8 cellular contexts compared by ENCODE assay signal in genomic region chr7:143256325-143256724, GRCh38. TPM values are rescaled to one million over a fixed set of nuclear protein-coding genes. Genes with fewer than 3 reads are reported as not detected.
DNase-seq lines count a peak whose midpoint lies in the region; ATAC-seq lines count a peak whose summit lies in the region.
"Had no signal": no experiment of that assay in that cellular context is flagged by ENCODE, and none has a peak within 500 bp of the region (broad histone marks: within the 10 kb centered on the region; RNA-seq: fewer than 3 reads in every experiment).

No MANE protein-coding gene starts in this region.

- H3K4me1 Mint-ChIP-seq in CD8-positive, alpha-beta memory T cell, result peaks cover 64 to 89% (median 83%) of the 10 kb centered on the region in 3 donors
- peaks cover 57% of the 10 kb centered on the region for H3K4me1 Mint-ChIP-seq in activated CD8-positive, alpha-beta T cell treated with anti-CD3 and anti-CD28 coated beads, Interleukin-2, amount 10 ng/mL, durations not matched to agents 7 days and 5 days (ENCODE audit: low read depth)

- no peak overlapping the region for H3K4me3 ChIP-seq in CD8-positive, alpha-beta memory T cell (ENCODE audit: low read length)

- H3K4me1 ChIP-seq in CD8-positive, alpha-beta memory T cell (ENCODE audit: insufficient read depth, low read length), result peaks cover 69% of the 10 kb centered on the region

- H3K36me3 Mint-ChIP-seq in CD8-positive, alpha-beta memory T cell, result peaks cover 5 to 11% (median 8%) of the 10 kb centered on the region in 3 donors
- peaks cover 31% of the 10 kb centered on the region for H3K36me3 Mint-ChIP-seq in activated CD8-positive, alpha-beta T cell treated with anti-CD3 and anti-CD28 coated beads, Interleukin-2, amount 10 ng/mL, durations not matched to agents 7 days and 5 days (ENCODE audit: low read depth)

- no peaks in the 10 kb centered on the region for H3K27me3 Mint-ChIP-seq in CD8-positive, alpha-beta memory T cell
- no peaks in the 10 kb centered on the region for H3K27me3 Mint-ChIP-seq in activated CD8-positive, alpha-beta T cell treated with anti-CD3 and anti-CD28 coated beads, Interleukin-2, amount 10 ng/mL, durations not matched to agents 7 days and 5 days (ENCODE audit: low read depth)

- H3K9me3 Mint-ChIP-seq in CD8-positive, alpha-beta memory T cell, result peaks cover 6 to 13% (median 8%) of the 10 kb centered on the region in 5 donors
- peaks cover 27% of the 10 kb centered on the region for H3K9me3 Mint-ChIP-seq in activated CD8-positive, alpha-beta T cell treated with anti-CD3 and anti-CD28 coated beads, Interleukin-2, amount 10 ng/mL, durations not matched to agents 7 days and 5 days (ENCODE audit: insufficient read depth)

- POLR2A ChIA-PET in CD8-positive, alpha-beta memory T cell (lab: Charles Lee), result interaction anchor here (1.3 kb wide), 1 partner anchor 32 kb away, joined by 3 read pairs; the partner anchor contains the start of gene CASP2
- POLR2A ChIA-PET in activated CD8-positive, alpha-beta T cell treated with anti-CD3 and anti-CD28 coated beads, Interleukin-2, amount 10 ng/mL, durations not matched to agents 7 days and 5 days (lab: Charles Lee), result interaction anchor here (0.6 to 1.8 kb wide), 5 partner anchors 8 to 259 kb away, joined by 3 to 9 read pairs (median 4); partner anchors contain the start of gene CASP2

- CTCF ChIA-PET in CD8-positive, alpha-beta memory T cell (lab: Charles Lee), result interaction anchor here (0.9 to 4.7 kb wide), 6 partner anchors 10 to 124 kb away, joined by 3 to 69 read pairs (median 5); no protein-coding TSS in a partner anchor
- CTCF ChIA-PET in activated CD8-positive, alpha-beta T cell treated with anti-CD3 and anti-CD28 coated beads, Interleukin-2, amount 10 ng/mL, durations not matched to agents 7 days and 5 days (lab: Charles Lee), result interaction anchor here (1.2 to 16.4 kb wide), 8 partner anchors 8 to 146 kb away, joined by 3 to 224 read pairs (median 4); no protein-coding TSS in a partner anchor

- H3K4me3 Mint-ChIP-seq in CD8-positive, alpha-beta memory T cell, result peak overlapping the region in 2 of 7 donors; percentile 1 to 10
- H3K4me3 Mint-ChIP-seq in activated CD8-positive, alpha-beta T cell treated with anti-CD3 and anti-CD28 coated beads, Interleukin-2, amount 10 ng/mL, durations not matched to agents 7 days and 5 days, result no peak overlapping the region

- H3K9me3 ChIP-seq in CD8-positive, alpha-beta memory T cell (ENCODE audit: low read length), result no peaks in the 10 kb centered on the region

- peak overlapping the region; percentile 12 to 89 (median 72) for H3K27ac Mint-ChIP-seq in CD8-positive, alpha-beta memory T cell
- peak overlapping the region; percentile 23 for H3K27ac Mint-ChIP-seq in activated CD8-positive, alpha-beta T cell treated with anti-CD3 and anti-CD28 coated beads, Interleukin-2, amount 10 ng/mL, durations not matched to agents 7 days and 5 days

- DNase-seq in CD8-positive, alpha-beta memory T cell, result no peak
- no peak for DNase-seq in activated CD8-positive, alpha-beta T cell treated with anti-CD3 and anti-CD28 coated beads, Interleukin-2, amount 10 ng/mL, durations not matched to agents 7 days and 5 days
- no peak for DNase-seq in NK-92 treated with Interleukin-12 subunit alpha and Interleukin-12 subunit beta, amount 100 ng/mL, for 24 hours (lab: John Stamatoyannopoulos, UW)
- DNase-seq in NCI-H69 (lab: John Stamatoyannopoulos, UW), result no peak
- DNase-seq: Calu3 had no signal

- no peaks in the 10 kb centered on the region for H3K36me3 ChIP-seq in CD8-positive, alpha-beta memory T cell (ENCODE audit: insufficient read depth, low read length)

- ATAC-seq in activated CD8-positive, alpha-beta T cell treated with anti-CD3 and anti-CD28 coated beads, Interleukin-2, amount 10 ng/mL, durations not matched to agents 7 days and 5 days, result no peak

- no peaks in the 10 kb centered on the region for H3K27me3 ChIP-seq in CD8-positive, alpha-beta memory T cell (ENCODE audit: insufficient read depth, low read length, poor library complexity, severe bottlenecking)

- no peak overlapping the region for H3K27ac ChIP-seq in CD8-positive, alpha-beta memory T cell (ENCODE audit: low read depth, low read length)

RNA-seq across cellular contexts. Expression of gene GSTK1, which starts 6.9 kb away (rescaled TPM):
- 100 to 1,000 TPM; 147 to 151 TPM for total RNA-seq in CD8-positive, alpha-beta memory T cell
- polyA plus RNA-seq in CD8-positive, alpha-beta memory T cell, result 532 TPM
- 100 to 1,000 TPM; 254 to 255 TPM for total RNA-seq in activated CD8-positive, alpha-beta T cell treated with anti-CD3 and anti-CD28 coated beads, Interleukin-2, amount 10 ng/mL, durations not matched to agents 7 days and 5 days

RNA-seq across cellular contexts. Expression of gene TMEM139, which starts 28.4 kb away (rescaled TPM):
- total RNA-seq in CD8-positive, alpha-beta memory T cell, result under 1 TPM; 0.84 to 0.90 TPM
- polyA plus RNA-seq in CD8-positive, alpha-beta memory T cell, result 0.87 TPM
- total RNA-seq in activated CD8-positive, alpha-beta T cell treated with anti-CD3 and anti-CD28 coated beads, Interleukin-2, amount 10 ng/mL, durations not matched to agents 7 days and 5 days, result under 1 TPM; 0.29 to 0.65 TPM
- total RNA-seq: temporal lobe had no signal

RNA-seq across cellular contexts. Expression of gene CASP2, which starts 31.8 kb away (rescaled TPM):
- total RNA-seq in CD8-positive, alpha-beta memory T cell, result 100 to 1,000 TPM; 105 to 107 TPM
- polyA plus RNA-seq in CD8-positive, alpha-beta memory T cell, result 23.0 TPM
- 100 to 1,000 TPM; 111 to 115 TPM for total RNA-seq in activated CD8-positive, alpha-beta T cell treated with anti-CD3 and anti-CD28 coated beads, Interleukin-2, amount 10 ng/mL, durations not matched to agents 7 days and 5 days

RNA-seq across cellular contexts. Expression of gene TAS2R40, which starts 34.5 kb away (rescaled TPM):
- total RNA-seq in CD8-positive, alpha-beta memory T cell, result not detected
- not detected for polyA plus RNA-seq in CD8-positive, alpha-beta memory T cell
- not detected for total RNA-seq in activated CD8-positive, alpha-beta T cell treated with anti-CD3 and anti-CD28 coated beads, Interleukin-2, amount 10 ng/mL, durations not matched to agents 7 days and 5 days
- total RNA-seq: Calu3, cardiac septum, NCI-H460, temporal lobe had no signal

RNA-seq across cellular contexts. Expression of gene CLCN1, which starts 59.6 kb away (rescaled TPM):
- under 1 TPM in 1 of 2 experiments, not detected in 1; 0.11 TPM for total RNA-seq in CD8-positive, alpha-beta memory T cell
- polyA plus RNA-seq in CD8-positive, alpha-beta memory T cell, result not detected
- under 1 TPM in 1 of 2 experiments, not detected in 1; 0.13 TPM for total RNA-seq in activated CD8-positive, alpha-beta T cell treated with anti-CD3 and anti-CD28 coated beads, Interleukin-2, amount 10 ng/mL, durations not matched to agents 7 days and 5 days
- total RNA-seq: cardiac septum, temporal lobe had no signal
